In the genomic region with DNA sequence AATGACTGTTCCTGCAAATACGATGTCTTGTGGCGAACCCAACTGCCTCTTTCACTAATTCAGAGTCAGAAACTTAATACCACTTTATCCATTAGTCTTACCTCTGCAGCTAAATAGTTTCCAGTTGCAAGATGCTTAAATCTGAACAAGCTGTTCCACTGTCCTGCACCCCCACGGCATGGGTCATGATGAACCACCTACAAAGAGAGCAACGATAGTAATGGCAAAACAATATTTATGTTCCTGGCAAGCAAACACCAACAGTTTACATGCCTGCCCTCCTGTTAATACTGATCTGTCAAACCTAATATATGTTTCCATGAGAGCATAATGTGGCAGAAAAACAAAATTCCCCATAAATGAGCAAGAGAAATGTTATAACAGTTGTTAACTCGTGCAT, we compare ENCODE assay signal across 21 cellular contexts.
"Had no signal": no experiment of that assay in that cellular context is flagged by ENCODE, and none has a peak within 500 bp of the region (broad histone marks: within the 10 kb centered on the region; RNA-seq: fewer than 3 reads in every experiment).

No MANE protein-coding gene starts in this region.

- H3K27ac ChIP-seq: body of pancreas, epithelial cell of prostate, left lung, suprapubic skin, vagina had no signal

- ATAC-seq: body of pancreas; effector memory CD8-positive, alpha-beta T cell; left lung; stimulated activated naive CD8-positive, alpha-beta T cell treated with anti-CD3 and anti-CD28 coated beads, Interleukin-15, amount 100 ng/mL, for 72 hours; T-cell had no signal

- H3K27me3 ChIP-seq: body of pancreas, left lung, suprapubic skin, vagina had no signal

- H3K4me1 Mint-ChIP-seq: activated CD4-positive, alpha-beta T cell treated with anti-CD3 and anti-CD28 coated beads, Interleukin-2, amount 10 ng/mL, durations not matched to agents 7 days and 5 days; activated naive CD8-positive, alpha-beta T cell treated with anti-CD3 and anti-CD28 coated beads for 36 hours; stimulated activated naive CD8-positive, alpha-beta T cell treated with anti-CD3 and anti-CD28 coated beads, Interleukin-15, amount 100 ng/mL, for 72 hours; T-cell had no signal

- H3K9me3 Mint-ChIP-seq: activated CD4-positive, alpha-beta T cell treated with anti-CD3 and anti-CD28 coated beads, Interleukin-2, amount 10 ng/mL, durations not matched to agents 7 days and 5 days had no signal

- H3K27ac Mint-ChIP-seq: activated CD4-positive, alpha-beta T cell treated with anti-CD3 and anti-CD28 coated beads, Interleukin-2, amount 10 ng/mL, durations not matched to agents 7 days and 5 days; activated naive CD8-positive, alpha-beta T cell treated with anti-CD3 and anti-CD28 coated beads for 36 hours; effector memory CD8-positive, alpha-beta T cell; progenitor cell of endocrine pancreas; stimulated activated naive CD8-positive, alpha-beta T cell treated with anti-CD3 and anti-CD28 coated beads, Interleukin-15, amount 100 ng/mL, for 72 hours; T-cell had no signal

- H3K9me3 ChIP-seq: body of pancreas, left lung, suprapubic skin, vagina had no signal

- H3K4me3 Mint-ChIP-seq: activated CD4-positive, alpha-beta T cell treated with anti-CD3 and anti-CD28 coated beads, Interleukin-2, amount 10 ng/mL, durations not matched to agents 7 days and 5 days; activated naive CD8-positive, alpha-beta T cell treated with anti-CD3 and anti-CD28 coated beads for 36 hours; effector memory CD8-positive, alpha-beta T cell; stimulated activated naive CD8-positive, alpha-beta T cell treated with anti-CD3 and anti-CD28 coated beads, Interleukin-15, amount 100 ng/mL, for 72 hours; T-cell had no signal

- H3K4me1 ChIP-seq: body of pancreas, suprapubic skin, vagina had no signal

- H3K4me3 ChIP-seq: body of pancreas, left lung, suprapubic skin, vagina had no signal

- DNase-seq: activated CD4-positive, alpha-beta T cell treated with anti-CD3 and anti-CD28 coated beads, Interleukin-2, amount 10 ng/mL, durations not matched to agents 7 days and 5 days; activated CD4-positive, CD25-positive, alpha-beta regulatory T cell; activated CD8-positive, alpha-beta memory T cell treated with anti-CD3 and anti-CD28 coated beads, Interleukin-2, amount 50 U/mL, for 4 hours; activated gamma-delta T cell treated with Interleukin-2 at 50 U/mL for 16 hours; activated naive CD8-positive, alpha-beta T cell treated with anti-CD3 and anti-CD28 coated beads for 36 hours; activated T-cell treated with anti-CD3 and anti-CD28 coated beads, Interleukin-2, amount 50 U/mL, for 48 hours; body of pancreas; effector memory CD8-positive, alpha-beta T cell; kidney; left lung; midbrain; small intestine; stimulated activated CD4-positive, alpha-beta T cell treated with anti-CD3 and anti-CD28 coated beads, Interleukin-15, amount 100 ng/mL, for 24 hours; stimulated activated CD4-positive, alpha-beta T cell treated with anti-CD3 and anti-CD28 coated beads, Interleukin-2, amount 100 ng/mL, for 48 hours; stimulated activated naive CD8-positive, alpha-beta T cell treated with anti-CD3 and anti-CD28 coated beads, Interleukin-15, amount 100 ng/mL, for 72 hours; T-cell had no signal

- H3K27me3 Mint-ChIP-seq: activated CD4-positive, alpha-beta T cell treated with anti-CD3 and anti-CD28 coated beads, Interleukin-2, amount 10 ng/mL, durations not matched to agents 7 days and 5 days; activated naive CD8-positive, alpha-beta T cell treated with anti-CD3 and anti-CD28 coated beads for 36 hours; effector memory CD8-positive, alpha-beta T cell; progenitor cell of endocrine pancreas; stimulated activated naive CD8-positive, alpha-beta T cell treated with anti-CD3 and anti-CD28 coated beads, Interleukin-15, amount 100 ng/mL, for 72 hours; T-cell had no signal

- FAIRE-seq: frontal cortex, small intestine had no signal
